ENCODE assay signal across 23 cellular contexts in the genomic region with DNA sequence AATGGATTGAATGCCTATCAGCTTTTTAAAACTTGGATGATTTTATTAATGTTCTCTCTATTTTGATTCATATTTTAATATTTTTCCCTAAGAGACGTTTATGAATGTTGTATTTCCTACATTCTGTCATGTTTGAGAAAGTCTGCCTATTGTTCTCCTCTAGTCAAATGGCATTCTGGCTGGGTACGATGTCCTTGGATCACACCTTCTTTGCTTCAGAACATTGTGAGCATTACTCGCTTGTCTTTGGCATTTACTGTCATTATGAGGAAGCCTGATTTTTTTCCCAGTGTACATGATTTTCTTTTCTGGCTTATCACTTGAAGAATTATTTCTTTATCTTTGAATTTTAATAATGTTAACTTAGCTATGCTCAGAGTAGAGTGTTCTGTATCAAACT.
"Had no signal": no experiment of that assay in that cellular context is flagged by ENCODE, and none has a peak within 500 bp of the region (broad histone marks: within the 10 kb centered on the region; RNA-seq: fewer than 3 reads in every experiment).

No MANE protein-coding gene starts in this region.

- H3K4me3 ChIP-seq: coronary artery, dorsolateral prefrontal cortex, esophagus muscularis mucosa, heart right ventricle, left ventricle myocardium inferior, lower lobe of right lung had no signal

- H3K36me3 ChIP-seq: esophagus muscularis mucosa, heart right ventricle, left ventricle myocardium inferior, lower lobe of right lung had no signal

- FAIRE-seq: colon, endothelial cell of umbilical vein, frontal cortex, islet of Langerhans, keratinocyte had no signal

- DNase-seq: dermis blood vessel endothelial cell; dorsolateral prefrontal cortex; effector CD4-positive, alpha-beta T cell; effector memory CD4-positive, alpha-beta T cell; foreskin keratinocyte; glutamatergic neuron; head of caudate nucleus; heart right ventricle; hippocampal formation; left colon; left ventricle myocardium inferior; lower lobe of right lung; mesenchymal stem cell; midbrain; naive thymus-derived CD4-positive, alpha-beta T cell had no signal

- ATAC-seq: foreskin keratinocyte; left colon; left lobe of liver; lower lobe of right lung; naive thymus-derived CD4-positive, alpha-beta T cell had no signal

- H3K27ac ChIP-seq: coronary artery, dorsolateral prefrontal cortex, esophagus muscularis mucosa, foreskin keratinocyte, heart right ventricle, left ventricle myocardium inferior, lower lobe of right lung had no signal

- H3K4me3 Mint-ChIP-seq: naive thymus-derived CD4-positive, alpha-beta T cell had no signal

- H3K27ac Mint-ChIP-seq: naive thymus-derived CD4-positive, alpha-beta T cell had no signal

- H3K27me3 ChIP-seq: dorsolateral prefrontal cortex, esophagus muscularis mucosa, foreskin keratinocyte, heart right ventricle had no signal
